In genomic region chr13:20924758-20925394, GRCh38 we compare ENCODE assay signal across 9 cellular contexts. TPM values are rescaled to one million over a fixed set of nuclear protein-coding genes. Genes with fewer than 3 reads are reported as not detected.
DNase-seq lines count a peak whose midpoint lies in the region; ATAC-seq, FAIRE-seq and TF ChIP-seq lines count a peak whose summit lies in the region.
"Had no signal": no experiment of that assay in that cellular context is flagged by ENCODE, and none has a peak within 500 bp of the region (broad histone marks: within the 10 kb centered on the region; RNA-seq: fewer than 3 reads in every experiment).

No MANE protein-coding gene starts in this region.

- no peak overlapping the region for H3K27ac ChIP-seq in WERI-Rb-1
- H3K27ac ChIP-seq: BLaER1 had no signal

- H3K4me3 ChIP-seq in WERI-Rb-1 (ENCODE audit: low read depth, low read length) (no peak overlapping the region), bronchial epithelial cell (ENCODE audit: low read depth, low read length) (no peak overlapping the region)
- H3K4me3 ChIP-seq: BLaER1 had no signal

- TF ChIP-seq CTCF in WERI-Rb-1 (IDR thresholded peaks at IDR 0.05; ENCODE audit: low read depth, low read length) (peak; percentile 77), bronchial epithelial cell (IDR thresholded peaks at IDR 0.05; ENCODE audit: insufficient read depth, low read length, severe bottlenecking) (peak; percentile 67)

- no peak for FAIRE-seq in bronchial epithelial cell (lab: Jason Lieb, UNC)

- peak; percentile 55 for DNase-seq in NCI-H1436 (lab: John Stamatoyannopoulos, UW)
- DNase-seq in NCI-H1436 treated with DMSO at 0.1 percent for 48 hours (lab: John Stamatoyannopoulos, UW) = no peak
- peak; percentile 21 for DNase-seq in NCI-H2227 treated with DMSO at 0.1 percent for 48 hours (lab: John Stamatoyannopoulos, UW)
- DNase-seq in WERI-Rb-1 = peak; percentile 91
- peak; percentile 69 for DNase-seq in bronchial epithelial cell (ENCODE audit: low read depth)
- peak; percentile 55 for DNase-seq in kidney glomerular epithelial cell (lab: John Stamatoyannopoulos, UW)
- DNase-seq in stimulated activated CD4-positive, alpha-beta T cell treated with anti-CD3 and anti-CD28 coated beads, Interleukin-1b, Interleukin-23, amount 100 ng/mL, for 48 hours = peak; percentile 61

- ATAC-seq in GM18907 (IDR thresholded peaks at IDR 0.05; ENCODE audit: unreplicated experiment) = no peak

- H3K36me3 ChIP-seq in WERI-Rb-1 (no peaks in the 10 kb centered on the region), bronchial epithelial cell (ENCODE audit: control insufficient read depth, insufficient read depth, low read length) (no peaks in the 10 kb centered on the region)
- H3K36me3 ChIP-seq: BLaER1 had no signal

- no peaks in the 10 kb centered on the region for H3K9me3 ChIP-seq in WERI-Rb-1 (ENCODE audit: severe bottlenecking)
- H3K9me3 ChIP-seq: BLaER1 had no signal

- H3K27me3 ChIP-seq in WERI-Rb-1 (ENCODE audit: insufficient read depth, low read depth, severe bottlenecking) = no peaks in the 10 kb centered on the region
- H3K27me3 ChIP-seq in bronchial epithelial cell (ENCODE audit: control insufficient read depth, insufficient read depth, low read length) = no peaks in the 10 kb centered on the region
- H3K27me3 ChIP-seq: BLaER1 had no signal

RNA-seq across cellular contexts. Expression of gene XPO4, which starts 22.3 kb away (rescaled TPM):
- total RNA-seq in bronchial epithelial cell = 14.7 and 16.8 TPM in 2 replicates
